In genomic region chr15:99504823-99505551, GRCh38 we compare ENCODE assay signal across 9 cellular contexts.
DNase-seq lines count a peak whose midpoint lies in the region; ATAC-seq and TF ChIP-seq lines count a peak whose summit lies in the region.
"Had no signal": no experiment of that assay in that cellular context is flagged by ENCODE, and none has a peak within 500 bp of the region (broad histone marks: within the 10 kb centered on the region; RNA-seq: fewer than 3 reads in every experiment).

No MANE protein-coding gene starts in this region.

- no peaks in the 10 kb centered on the region for H3K4me1 Mint-ChIP-seq in activated T-helper 17 cell treated with anti-CD3 and anti-CD28 coated beads, Interleukin-2, amount 50 U/mL, for 72 hours

- peak; percentile 12 for TF ChIP-seq CTCF in AG10803 (conservative IDR thresholded peaks at IDR 0.05; ENCODE audit: low read length)

- no peaks in the 10 kb centered on the region for H3K36me3 Mint-ChIP-seq in activated T-helper 17 cell treated with anti-CD3 and anti-CD28 coated beads, Interleukin-2, amount 50 U/mL, for 72 hours (ENCODE audit: low read depth)

- H3K4me3 ChIP-seq in AG10803 (ENCODE audit: low read length) (no peak overlapping the region), stomach smooth muscle (ENCODE audit: low read length in 2 of 2) (no peak overlapping the region)
- H3K4me3 ChIP-seq: dorsolateral prefrontal cortex had no signal

- no peaks in the 10 kb centered on the region for H3K36me3 ChIP-seq in stomach smooth muscle (ENCODE audit: control insufficient read depth in 2 of 2, insufficient read depth in 2 of 2, low read length in 2 of 2)

- H3K9me3 ChIP-seq in stomach smooth muscle (ENCODE audit: control insufficient read depth in 2 of 2, low read length in 2 of 2), result no peaks in the 10 kb centered on the region

- peaks cover 44% of the 10 kb centered on the region for H3K4me1 ChIP-seq in stomach smooth muscle (ENCODE audit: control insufficient read depth, insufficient read depth, low read length)

- H3K9me3 Mint-ChIP-seq in activated T-helper 17 cell treated with anti-CD3 and anti-CD28 coated beads, Interleukin-2, amount 50 U/mL, for 72 hours, result no peaks in the 10 kb centered on the region

- ATAC-seq in GM18870 (IDR thresholded peaks at IDR 0.05; ENCODE audit: unreplicated experiment), result peak; percentile 42
- ATAC-seq in HG03060 (IDR thresholded peaks at IDR 0.05; ENCODE audit: low read depth, unreplicated experiment), result peak; percentile 40
- peak; percentile 69 for ATAC-seq in activated T-helper 17 cell treated with anti-CD3 and anti-CD28 coated beads, Interleukin-2, amount 50 U/mL, for 72 hours (replicated peaks)
- ATAC-seq in HG03025 (IDR thresholded peaks at IDR 0.05; ENCODE audit: low FRiP score, unreplicated experiment), result no peak

- H3K27ac Mint-ChIP-seq in activated T-helper 17 cell treated with anti-CD3 and anti-CD28 coated beads, Interleukin-2, amount 50 U/mL, for 72 hours, result peak overlapping the region; percentile 50

- H3K4me3 Mint-ChIP-seq in activated T-helper 17 cell treated with anti-CD3 and anti-CD28 coated beads, Interleukin-2, amount 50 U/mL, for 72 hours, result peak overlapping the region; percentile 37

- H3K27me3 Mint-ChIP-seq in activated T-helper 17 cell treated with anti-CD3 and anti-CD28 coated beads, Interleukin-2, amount 50 U/mL, for 72 hours, result peaks cover 3% of the 10 kb centered on the region

- no peak for DNase-seq in AG10803 (ENCODE audit: low read depth)
- DNase-seq in OCI-M1 (lab: John Stamatoyannopoulos, UW), result no peak
- DNase-seq in stimulated activated CD8-positive, alpha-beta memory T cell treated with anti-CD3 and anti-CD28 coated beads, Interleukin-4, amount 100 ng/mL, for 48 hours, result no peak

- H3K9ac ChIP-seq in stomach smooth muscle (ENCODE audit: low read length in 2 of 2), result no peak overlapping the region

- peak overlapping the region; percentile 41 for H3K27ac ChIP-seq in stomach smooth muscle (ENCODE audit: low read length)

- no peaks in the 10 kb centered on the region for H3K27me3 ChIP-seq in stomach smooth muscle (ENCODE audit: control insufficient read depth in 1 of 2, insufficient read depth in 2 of 2, low read length in 2 of 2)
- H3K27me3 ChIP-seq: dorsolateral prefrontal cortex had no signal
